ENCODE assay signal across 9 cellular contexts in the genomic region with DNA sequence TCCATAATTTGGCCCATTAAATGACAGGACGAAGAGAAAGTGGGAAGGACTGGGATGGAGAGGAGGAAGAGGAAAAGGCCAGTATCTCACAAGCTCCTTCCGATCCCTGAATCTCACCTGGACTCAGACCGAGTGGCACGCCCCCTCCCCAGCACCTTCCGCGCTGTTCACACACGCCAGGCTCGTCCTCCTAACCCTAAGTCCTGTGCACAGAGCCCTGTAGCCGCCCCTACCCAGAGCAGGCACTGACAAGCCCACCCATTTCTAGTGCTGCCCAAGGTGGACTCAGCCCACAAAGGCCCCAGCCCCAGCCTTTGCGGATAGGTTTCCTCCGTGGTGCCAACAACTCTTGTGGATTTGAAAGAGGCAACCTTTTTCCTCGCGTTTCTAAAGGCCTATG. TPM values are rescaled to one million over a fixed set of nuclear protein-coding genes. Genes with fewer than 3 reads are reported as not detected.
DNase-seq lines count a peak whose midpoint lies in the region; ATAC-seq and TF ChIP-seq lines count a peak whose summit lies in the region.
"Had no signal": no experiment of that assay in that cellular context is flagged by ENCODE, and none has a peak within 500 bp of the region (broad histone marks: within the 10 kb centered on the region; RNA-seq: fewer than 3 reads in every experiment).

No MANE protein-coding gene starts in this region.

- H3K27me3 Mint-ChIP-seq in effector memory CD8-positive, alpha-beta T cell, result no peaks in the 10 kb centered on the region

- no peak for TF ChIP-seq CTCF in AG04450 (IDR thresholded peaks at IDR 0.05; ENCODE audit: low read depth, low read length)

- POLR2A ChIA-PET in AG04450 (lab: Yijun Ruan, JAX), result interaction anchor here (1.4 kb wide), 1 partner anchor 9 kb away, joined by 11 read pairs; the partner anchor contains the start of gene HS3ST3B1

- peak overlapping the region; percentile 65; the same call in 1 of the 2 replicates for H3K9ac ChIP-seq in HUES64 (ENCODE audit: low read depth, low read length)

- H3K27ac ChIP-seq in AG04450 (ENCODE audit: low read depth, low read length) (no peak overlapping the region), HUES64 (ENCODE audit: low read depth, low read length) (no peak overlapping the region), muscle layer of duodenum (ENCODE audit: low read length) (no peak overlapping the region)

- no peak for DNase-seq in AG04450 (ENCODE audit: low read depth, low spot score)
- no peak for DNase-seq in effector memory CD8-positive, alpha-beta T cell
- no peak for DNase-seq in DMS79 treated with DMSO at 0.1 percent for 48 hours (lab: John Stamatoyannopoulos, UW)
- no peak for DNase-seq in anterior cingulate cortex (lab: John Stamatoyannopoulos, UW)
- DNase-seq: stimulated activated CD4-positive, alpha-beta T cell treated with anti-CD3 and anti-CD28 coated beads, Interleukin-4, amount 100 ng/mL, for 1 hour had no signal

- H3K36me3 ChIP-seq in HUES64 (ENCODE audit: insufficient read depth, low read length) (no peaks in the 10 kb centered on the region), muscle layer of duodenum (ENCODE audit: control insufficient read depth in 1 of 2, insufficient read depth in 2 of 2, low read length in 2 of 2) (no peaks in the 10 kb centered on the region)

- H3K4me1 ChIP-seq in HUES64 (ENCODE audit: insufficient read depth, low read length) (peaks cover 59% of the 10 kb centered on the region), muscle layer of duodenum (ENCODE audit: control insufficient read depth in 1 of 2, insufficient read depth in 2 of 2, low read length in 2 of 2) (peaks cover 0 to 18% of the 10 kb centered on the region in 2 donors)

- CTCF ChIA-PET in AG04450 (lab: Charles Lee), result interaction anchor here (0.6 to 1.5 kb wide), 2 partner anchors 9 to 1020 kb away, joined by 3 read pairs; partner anchors contain the start of gene HS3ST3B1

- no peaks in the 10 kb centered on the region for H3K27me3 ChIP-seq in AG04450 (ENCODE audit: control insufficient read depth, insufficient read depth, low read length)
- H3K27me3 ChIP-seq in HUES64 (ENCODE audit: insufficient read depth, low read length), result peaks cover 14% of the 10 kb centered on the region
- peaks cover 17% of the 10 kb centered on the region for H3K27me3 ChIP-seq in muscle layer of duodenum (ENCODE audit: low read depth, low read length)

- H3K4me3 ChIP-seq in AG04450 (ENCODE audit: low read depth, low read length) (peak overlapping the region; percentile 61), HUES64 (ENCODE audit: low read length) (peak overlapping the region; percentile 72), muscle layer of duodenum (ENCODE audit: low read depth in 1 of 2, low read length in 2 of 2) (peak overlapping the region; percentile 73 to 83)

- no peaks in the 10 kb centered on the region for H3K9me3 Mint-ChIP-seq in effector memory CD8-positive, alpha-beta T cell

- 64% methylated on average over 12 of the region's 13 CpGs for WGBS in HUES64

- peaks cover 30% of the 10 kb centered on the region for H3K36me3 Mint-ChIP-seq in effector memory CD8-positive, alpha-beta T cell (ENCODE audit: insufficient read depth)

- peak overlapping the region; percentile 84 to 88 for H3K4me3 Mint-ChIP-seq in effector memory CD8-positive, alpha-beta T cell

- H3K9me3 ChIP-seq in AG04450 (ENCODE audit: control insufficient read depth, insufficient read depth, low read length) (no peaks in the 10 kb centered on the region; the same call in 1 of the 2 replicates), HUES64 (ENCODE audit: insufficient read depth, low read depth, low read length) (no peaks in the 10 kb centered on the region), muscle layer of duodenum (ENCODE audit: control insufficient read depth in 1 of 2, low read length in 2 of 2) (no peaks in the 10 kb centered on the region)

- peaks cover 36 to 39% of the 10 kb centered on the region in 2 donors for H3K4me1 Mint-ChIP-seq in effector memory CD8-positive, alpha-beta T cell (ENCODE audit: low read depth in 2 of 2)

- ATAC-seq in effector memory CD8-positive, alpha-beta T cell (replicated peaks), result no peak
- ATAC-seq in HG02885 (IDR thresholded peaks at IDR 0.05; ENCODE audit: poor library complexity, unreplicated experiment), result no peak
- no peak for ATAC-seq in GM19395 (IDR thresholded peaks at IDR 0.05; ENCODE audit: unreplicated experiment)

- no peak overlapping the region for H3K27ac Mint-ChIP-seq in effector memory CD8-positive, alpha-beta T cell

RNA-seq across cellular contexts. Expression of gene HS3ST3B1, which starts 9.2 kb away (rescaled TPM):
- 9.6 and 10.3 TPM in 2 replicates for polyA plus RNA-seq in AG04450 (2011; rRNA removed)
- polyA minus RNA-seq in AG04450 (2011; rRNA and poly(A)+ RNA removed), result 23.7 and 27.6 TPM in 2 replicates
- 5.8 TPM for polyA plus RNA-seq in HUES64 (2013, experiment 1 of 2)
- 5.2 TPM for polyA plus RNA-seq in HUES64 (2013, experiment 2 of 2)
